In the genomic region with DNA sequence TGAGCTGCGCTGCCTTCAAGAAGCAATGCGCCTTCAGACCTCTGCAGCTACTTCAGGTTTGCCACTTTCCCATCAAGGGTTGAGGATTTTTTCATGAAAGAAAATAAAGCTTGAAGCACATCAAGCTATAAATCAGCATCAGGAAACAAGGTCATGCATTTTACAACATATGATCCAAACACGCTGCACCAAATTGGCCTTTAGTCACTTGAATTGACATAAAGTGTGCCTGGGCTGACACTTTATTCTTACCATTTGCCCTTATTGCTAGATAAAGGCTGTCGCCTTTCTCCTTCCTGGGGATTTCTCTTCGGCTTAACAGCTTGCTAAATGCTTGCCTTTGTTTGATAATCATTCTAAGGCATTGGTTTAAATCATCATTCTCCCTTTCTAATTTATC, we compare ENCODE assay signal across 1 cellular context.
TF ChIP-seq lines count a peak whose summit lies in the region.

No MANE protein-coding gene starts in this region.

TF ChIP-seq in WTC11, 78 proteins besides CTCF, POLR2A, EP300 and RAD21 (continued from another document):
- TF ChIP-seq, protein P1, sequence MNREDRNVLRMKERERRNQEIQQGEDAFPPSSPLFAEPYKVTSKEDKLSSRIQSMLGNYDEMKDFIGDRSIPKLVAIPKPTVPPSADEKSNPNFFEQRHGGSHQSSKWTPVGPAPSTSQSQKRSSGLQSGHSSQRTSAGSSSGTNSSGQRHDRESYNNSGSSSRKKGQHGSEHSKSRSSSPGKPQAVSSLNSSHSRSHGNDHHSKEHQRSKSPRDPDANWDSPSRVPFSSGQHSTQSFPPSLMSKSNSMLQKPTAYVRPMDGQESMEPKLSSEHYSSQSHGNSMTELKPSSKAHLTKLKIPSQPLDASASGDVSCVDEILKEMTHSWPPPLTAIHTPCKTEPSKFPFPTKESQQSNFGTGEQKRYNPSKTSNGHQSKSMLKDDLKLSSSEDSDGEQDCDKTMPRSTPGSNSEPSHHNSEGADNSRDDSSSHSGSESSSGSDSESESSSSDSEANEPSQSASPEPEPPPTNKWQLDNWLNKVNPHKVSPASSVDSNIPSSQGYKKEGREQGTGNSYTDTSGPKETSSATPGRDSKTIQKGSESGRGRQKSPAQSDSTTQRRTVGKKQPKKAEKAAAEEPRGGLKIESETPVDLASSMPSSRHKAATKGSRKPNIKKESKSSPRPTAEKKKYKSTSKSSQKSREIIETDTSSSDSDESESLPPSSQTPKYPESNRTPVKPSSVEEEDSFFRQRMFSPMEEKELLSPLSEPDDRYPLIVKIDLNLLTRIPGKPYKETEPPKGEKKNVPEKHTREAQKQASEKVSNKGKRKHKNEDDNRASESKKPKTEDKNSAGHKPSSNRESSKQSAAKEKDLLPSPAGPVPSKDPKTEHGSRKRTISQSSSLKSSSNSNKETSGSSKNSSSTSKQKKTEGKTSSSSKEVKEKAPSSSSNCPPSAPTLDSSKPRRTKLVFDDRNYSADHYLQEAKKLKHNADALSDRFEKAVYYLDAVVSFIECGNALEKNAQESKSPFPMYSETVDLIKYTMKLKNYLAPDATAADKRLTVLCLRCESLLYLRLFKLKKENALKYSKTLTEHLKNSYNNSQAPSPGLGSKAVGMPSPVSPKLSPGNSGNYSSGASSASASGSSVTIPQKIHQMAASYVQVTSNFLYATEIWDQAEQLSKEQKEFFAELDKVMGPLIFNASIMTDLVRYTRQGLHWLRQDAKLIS (CRISPR knock-in tag; IDR thresholded peaks at IDR 0.05; ENCODE audit: borderline replicate concordance), result no peak
- TF ChIP-seq, protein P2, sequence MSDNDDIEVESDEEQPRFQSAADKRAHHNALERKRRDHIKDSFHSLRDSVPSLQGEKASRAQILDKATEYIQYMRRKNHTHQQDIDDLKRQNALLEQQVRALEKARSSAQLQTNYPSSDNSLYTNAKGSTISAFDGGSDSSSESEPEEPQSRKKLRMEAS (CRISPR knock-in tag; IDR thresholded peaks at IDR 0.05), result no peak
- TF ChIP-seq SMAD3 (CRISPR knock-in tag; IDR thresholded peaks at IDR 0.05; ENCODE audit: borderline replicate concordance) (no peak), OVOL2 (CRISPR knock-in tag; IDR thresholded peaks at IDR 0.05; ENCODE audit: borderline replicate concordance) (no peak), ZNF263 (CRISPR knock-in tag; IDR thresholded peaks at IDR 0.05; ENCODE audit: low read depth) (no peak), ZNF423 (CRISPR knock-in tag; IDR thresholded peaks at IDR 0.05) (no peak), TP53 (CRISPR knock-in tag; IDR thresholded peaks at IDR 0.05) (no peak), CREM (CRISPR knock-in tag; IDR thresholded peaks at IDR 0.05) (no peak), NR3C1 (CRISPR knock-in tag; conservative IDR thresholded peaks at IDR 0.05; ENCODE audit: low read depth) (no peak), NR2C2 (CRISPR knock-in tag; IDR thresholded peaks at IDR 0.05) (no peak), ZNF138 (CRISPR knock-in tag; conservative IDR thresholded peaks at IDR 0.05) (no peak)
- TF ChIP-seq, protein P3, sequence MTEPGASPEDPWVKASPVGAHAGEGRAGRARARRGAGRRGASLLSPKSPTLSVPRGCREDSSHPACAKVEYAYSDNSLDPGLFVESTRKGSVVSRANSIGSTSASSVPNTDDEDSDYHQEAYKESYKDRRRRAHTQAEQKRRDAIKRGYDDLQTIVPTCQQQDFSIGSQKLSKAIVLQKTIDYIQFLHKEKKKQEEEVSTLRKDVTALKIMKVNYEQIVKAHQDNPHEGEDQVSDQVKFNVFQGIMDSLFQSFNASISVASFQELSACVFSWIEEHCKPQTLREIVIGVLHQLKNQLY (CRISPR knock-in tag; IDR thresholded peaks at IDR 0.05), result no peak
- TF ChIP-seq, protein P4, sequence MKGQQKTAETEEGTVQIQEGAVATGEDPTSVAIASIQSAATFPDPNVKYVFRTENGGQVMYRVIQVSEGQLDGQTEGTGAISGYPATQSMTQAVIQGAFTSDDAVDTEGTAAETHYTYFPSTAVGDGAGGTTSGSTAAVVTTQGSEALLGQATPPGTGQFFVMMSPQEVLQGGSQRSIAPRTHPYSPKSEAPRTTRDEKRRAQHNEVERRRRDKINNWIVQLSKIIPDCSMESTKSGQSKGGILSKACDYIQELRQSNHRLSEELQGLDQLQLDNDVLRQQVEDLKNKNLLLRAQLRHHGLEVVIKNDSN (CRISPR knock-in tag; IDR thresholded peaks at IDR 0.05), result no peak
- TF ChIP-seq, protein P5, sequence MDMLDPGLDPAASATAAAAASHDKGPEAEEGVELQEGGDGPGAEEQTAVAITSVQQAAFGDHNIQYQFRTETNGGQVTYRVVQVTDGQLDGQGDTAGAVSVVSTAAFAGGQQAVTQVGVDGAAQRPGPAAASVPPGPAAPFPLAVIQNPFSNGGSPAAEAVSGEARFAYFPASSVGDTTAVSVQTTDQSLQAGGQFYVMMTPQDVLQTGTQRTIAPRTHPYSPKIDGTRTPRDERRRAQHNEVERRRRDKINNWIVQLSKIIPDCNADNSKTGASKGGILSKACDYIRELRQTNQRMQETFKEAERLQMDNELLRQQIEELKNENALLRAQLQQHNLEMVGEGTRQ (CRISPR knock-in tag; IDR thresholded peaks at IDR 0.05), result no peak
TF ChIP-seq in WTC11: peak in this region for 0.
